Comparison of ENCODE assay signal across 5 cellular contexts in genomic region chr20:61688411-61688810, GRCh38.
"Had no signal": no experiment of that assay in that cellular context is flagged by ENCODE, and none has a peak within 500 bp of the region (broad histone marks: within the 10 kb centered on the region; RNA-seq: fewer than 3 reads in every experiment).

No MANE protein-coding gene starts in this region.

- H2AFZ ChIP-seq: GM23338 had no signal

- ATAC-seq: GM23338, K562 had no signal

- DNase-seq: H9, HCEC 1CT, IMR-90 had no signal

- H3K4me3 ChIP-seq: GM23338, K562 had no signal

- H3K4me2 ChIP-seq: GM23338 had no signal
